9 cellular contexts compared by ENCODE assay signal in genomic region chr1:12618661-12619395, GRCh38. TPM values are rescaled to one million over a fixed set of nuclear protein-coding genes. Genes with fewer than 3 reads are reported as not detected.
A peak's percentile ranks its signal among the peaks of the same experiment; 100 is the strongest.
DNase-seq lines count a peak whose midpoint lies in the region; ATAC-seq, FAIRE-seq and TF ChIP-seq lines count a peak whose summit lies in the region.
"Had no signal": no experiment of that assay in that cellular context is flagged by ENCODE, and none has a peak within 500 bp of the region (broad histone marks: within the 10 kb centered on the region; RNA-seq: fewer than 3 reads in every experiment).

No MANE protein-coding gene starts in this region.

- no peaks in the 10 kb centered on the region for H3K9me3 ChIP-seq in tibial nerve

- H3K27ac Mint-ChIP-seq in GM23338: peak overlapping the region; percentile 84; the same call in 1 of the 2 replicates
- no peak overlapping the region for H3K27ac Mint-ChIP-seq in glutamatergic neuron (ENCODE audit: unreplicated experiment)

- peak overlapping the region; percentile 77 for H2AFZ ChIP-seq in GM23338

- H3K79me2 ChIP-seq in GM23338 (replicated peaks; ENCODE audit: insufficient read depth): peaks cover 26% of the 10 kb centered on the region

- no peak for FAIRE-seq in GM19239 (lab: Jason Lieb, UNC)

- DNase-seq in GM23338 (ENCODE audit: low spot score) (peak; percentile 86), RPMI7951 (ENCODE audit: low read depth) (peak; percentile 94), glutamatergic neuron (no peak), omental fat pad (ENCODE audit: low spot score) (no peak), tibial nerve (ENCODE audit: low spot score in 2 of 2) (peak; percentile 59 to 66), GM19239 (ENCODE audit: insufficient read length, low spot score) (no peak), inferior parietal cortex (ENCODE audit: extremely low spot score) (no peak)
- peak; percentile 35 for DNase-seq in activated gamma-delta T cell treated with anti-CD3 and anti-CD28 coated beads, Interleukin-2, amount 50 U/mL, for 16 hours (ENCODE audit: low read depth)

- WGBS in tibial nerve, 2 donors: 1% methylated on average over 27 to 28 of the region's 28 CpGs

- H3K27me3 Mint-ChIP-seq in GM23338 (ENCODE audit: insufficient read depth, low read depth, poor library complexity): peaks cover 30% of the 10 kb centered on the region
- peaks cover 11% of the 10 kb centered on the region for H3K27me3 Mint-ChIP-seq in glutamatergic neuron (ENCODE audit: unreplicated experiment)

- H3K4me3 Mint-ChIP-seq in GM23338 (peak overlapping the region; percentile 99), glutamatergic neuron (ENCODE audit: unreplicated experiment) (peak overlapping the region; percentile 93)

- H3K9me3 Mint-ChIP-seq in GM23338 (peaks cover 3% of the 10 kb centered on the region; the same call in 1 of the 3 replicates), glutamatergic neuron (ENCODE audit: unreplicated experiment) (peaks cover 3% of the 10 kb centered on the region)

- TF ChIP-seq EP300 in tibial nerve (IDR thresholded peaks at IDR 0.05): peak in 1 of 2 donors; percentile 53

- H3K27ac ChIP-seq in GM23338 (ENCODE audit: low read depth) (peak overlapping the region; percentile 85), tibial nerve (peak overlapping the region; percentile 91 to 98 (median 94))

- no peaks in the 10 kb centered on the region for H3K9me2 ChIP-seq in GM23338 (ENCODE audit: insufficient read depth)

- H3K4me2 ChIP-seq in GM23338: peak overlapping the region; percentile 100

- peaks cover 24% of the 10 kb centered on the region for H3F3A ChIP-seq in GM23338 (replicated peaks; ENCODE audit: low read depth)

- H3K4me1 Mint-ChIP-seq in GM23338 (peaks cover 54% of the 10 kb centered on the region), glutamatergic neuron (ENCODE audit: low read depth, unreplicated experiment) (peaks cover 3% of the 10 kb centered on the region)

- H3K4me3 ChIP-seq in GM23338: peak overlapping the region; percentile 90
- H3K4me3 ChIP-seq in tibial nerve: peak overlapping the region; percentile 47 to 84 (median 76)

- H3K36me3 Mint-ChIP-seq in GM23338 (ENCODE audit: low read depth) (no peaks in the 10 kb centered on the region), glutamatergic neuron (ENCODE audit: unreplicated experiment) (no peaks in the 10 kb centered on the region)

- TF ChIP-seq POLR2A in tibial nerve (IDR thresholded peaks at IDR 0.05): peak in 1 of 2 donors; percentile 24

- no peaks in the 10 kb centered on the region for H3K27me3 ChIP-seq in GM23338 (ENCODE audit: insufficient read depth)
- H3K27me3 ChIP-seq in tibial nerve: no peaks in the 10 kb centered on the region

- H3K36me3 ChIP-seq in GM23338 (ENCODE audit: insufficient read depth) (no peaks in the 10 kb centered on the region), tibial nerve (no peaks in the 10 kb centered on the region)

- TF ChIP-seq CTCF in GM23338 (conservative IDR thresholded peaks at IDR 0.05; ENCODE audit: low read depth in 2 of 2) (no peak), glutamatergic neuron (IDR thresholded peaks at IDR 0.05; ENCODE audit: partially characterized antibody, unreplicated experiment) (no peak), omental fat pad (IDR thresholded peaks at IDR 0.05) (no peak), tibial nerve (IDR thresholded peaks at IDR 0.05) (no peak)

- H3K4me1 ChIP-seq in GM23338 (ENCODE audit: insufficient read depth) (peaks cover 36% of the 10 kb centered on the region), tibial nerve (peaks cover 0 to 60% (median 39%) of the 10 kb centered on the region in 4 donors)

- peaks cover 3% of the 10 kb centered on the region; the same call in 1 of the 2 replicates for H4K20me1 ChIP-seq in GM23338 (replicated peaks; ENCODE audit: insufficient read depth)

- ATAC-seq in GM23338 (peak; percentile 26), omental fat pad (ENCODE audit: low FRiP score) (peak; percentile 69)

TF ChIP-seq in GM23338, 12 proteins besides CTCF, POLR2A, EP300 and RAD21 (continues in another document):
- TF ChIP-seq EZH2 (IDR thresholded peaks at IDR 0.05; ENCODE audit: low read depth, unreplicated experiment): no peak
- TF ChIP-seq ETS1 (IDR thresholded peaks at IDR 0.05): no peak
- TF ChIP-seq ZNF462 (CRISPR knock-in tag; IDR thresholded peaks at IDR 0.05): no peak
- no peak for TF ChIP-seq JUNB (IDR thresholded peaks at IDR 0.05; ENCODE audit: unreplicated experiment)

RNA-seq across cellular contexts. Expression of gene DHRS3, which starts 0.8 kb away (rescaled TPM):
- 21.0 and 21.2 TPM in 2 replicates for total RNA-seq in GM23338 (2014; rRNA removed; shearing (Covaris generic))
- polyA plus RNA-seq in GM23338 (2016; fragmentation: Nextera tagmentation; extraction: Ambion mirVana): 24.8 and 26.0 TPM in 2 replicates
- total RNA-seq in RPMI7951 (2014; rRNA removed; shearing (Covaris generic)): 22.5 and 28.8 TPM in 2 replicates
- total RNA-seq in glutamatergic neuron (ENCODE audit: unreplicated experiment) (not detected), omental fat pad (100 to 1,000 TPM; 175 to 342 (median 227) TPM), tibial nerve (100 to 1,000 TPM; 180 to 449 (median 358) TPM)

RNA-seq across cellular contexts. Expression of gene AADACL4, which starts 25.1 kb away (rescaled TPM):
- not detected in 2 replicates for total RNA-seq in GM23338 (2014; rRNA removed; shearing (Covaris generic))
- not detected in 2 replicates for polyA plus RNA-seq in GM23338 (2016; fragmentation: Nextera tagmentation; extraction: Ambion mirVana)
- total RNA-seq in RPMI7951 (2014; rRNA removed; shearing (Covaris generic)): not detected in 2 replicates
- total RNA-seq in glutamatergic neuron (ENCODE audit: unreplicated experiment): not detected
- total RNA-seq in omental fat pad: under 1 TPM in 1 of 4 donors, not detected in 3; 0.28 TPM
- not detected for total RNA-seq in tibial nerve
- total RNA-seq: glomerular endothelial cell had no signal

Comparison
In these comparisons a context has a peak if more than half of its experiments do, and no peak if none do; other contexts are left out.
1. DNase-seq: peak in GM23338 (single experiment), RPMI7951 (single experiment), activated gamma-delta T cell treated with anti-CD3 and anti-CD28 coated beads, Interleukin-2, amount 50 U/mL, for 16 hours (single experiment) and tibial nerve (2 of 2); none in glutamatergic neuron (single experiment), omental fat pad (single experiment), GM19239 (single experiment) and inferior parietal cortex (single experiment).
2. RNA of gene DHRS3, which starts 0.8 kb away (total RNA-seq): 180 to 449 TPM in tibial nerve, 175 to 342 TPM in omental fat pad, 22.5 to 28.8 TPM in RPMI7951 and 21.0 to 21.2 TPM in GM23338; not detected in glutamatergic neuron (single experiment); every median in the first group is over 10 times any median in the second.